In the genomic region with DNA sequence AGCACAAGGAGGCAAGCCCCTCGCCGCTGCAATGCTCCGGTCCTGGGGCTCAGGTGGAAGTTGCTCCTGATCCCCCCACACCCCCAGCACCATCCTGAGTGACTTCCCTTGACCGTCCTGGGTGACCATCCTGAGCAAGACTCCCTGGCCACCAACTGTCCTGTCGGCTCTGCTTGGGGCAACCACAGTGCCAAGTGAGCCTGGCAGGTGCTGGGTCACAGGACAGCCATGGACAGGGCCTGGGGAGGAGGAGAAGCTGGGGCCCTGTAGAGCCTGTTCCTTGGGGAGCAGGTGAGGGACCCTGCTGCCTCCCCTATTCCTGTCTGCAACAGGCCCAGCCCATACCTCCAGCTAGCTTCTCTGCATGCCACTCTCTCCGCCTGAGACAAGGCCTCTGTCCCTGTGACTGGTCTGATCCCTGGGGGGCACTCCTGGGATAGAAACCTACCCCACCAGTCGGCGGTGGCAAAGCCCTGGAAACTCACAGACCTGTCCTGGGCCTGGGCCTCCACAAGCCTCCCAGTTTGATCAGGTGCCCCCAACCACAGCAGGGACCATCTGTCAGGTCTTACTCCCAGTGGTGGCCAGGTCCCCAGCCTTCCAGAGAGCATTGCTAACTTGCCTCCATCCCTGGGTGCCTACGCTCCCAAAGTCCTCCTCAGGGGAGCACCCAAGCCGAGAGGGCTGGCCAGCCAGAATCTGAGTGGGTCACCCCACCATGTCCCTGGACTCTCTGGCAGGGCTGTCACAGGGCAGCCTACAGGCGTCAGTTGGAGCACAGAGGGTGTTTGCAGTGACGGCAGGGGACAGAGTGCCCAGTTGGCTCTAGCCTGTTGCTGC, we compare ENCODE assay signal across 8 cellular contexts.
A peak's percentile ranks its signal among the peaks of the same experiment; 100 is the strongest.
DNase-seq lines count a peak whose midpoint lies in the region; ATAC-seq and TF ChIP-seq lines count a peak whose summit lies in the region.

No MANE protein-coding gene starts in this region.

- H3K4me1 ChIP-seq in body of pancreas: peaks cover 88% of the 10 kb centered on the region
- H3K4me1 ChIP-seq in spleen: peaks cover 34 to 96% (median 89%) of the 10 kb centered on the region in 6 donors

- no peaks in the 10 kb centered on the region for H3K27me3 ChIP-seq in body of pancreas
- H3K27me3 ChIP-seq in kidney epithelial cell (ENCODE audit: control insufficient read depth, insufficient read depth, low read length): no peaks in the 10 kb centered on the region
- H3K27me3 ChIP-seq in spleen (replicated peaks in 1 of 7): no peaks in the 10 kb centered on the region

- TF ChIP-seq CTCF in LNCaP clone FGC (IDR thresholded peaks at IDR 0.05; ENCODE audit: control insufficient read depth, extremely low read depth, insufficient read depth) (no peak), body of pancreas (IDR thresholded peaks at IDR 0.05) (no peak), kidney epithelial cell (IDR thresholded peaks at IDR 0.05; ENCODE audit: insufficient read depth, low read length, poor library complexity, severe bottlenecking) (no peak), spleen (IDR thresholded peaks at IDR 0.05 in 8 of 11, conservative IDR thresholded peaks at IDR 0.05 in 3 of 11) (no peak)

- ATAC-seq in body of pancreas (peak; percentile 60), GM21360 (IDR thresholded peaks at IDR 0.05; ENCODE audit: unreplicated experiment) (no peak), HG03565 (IDR thresholded peaks at IDR 0.05; ENCODE audit: unreplicated experiment) (no peak), HG02938 (IDR thresholded peaks at IDR 0.05; ENCODE audit: unreplicated experiment) (no peak)

- TF ChIP-seq POLR2A in body of pancreas (IDR thresholded peaks at IDR 0.05) (peak; percentile 69 to 90 (median 83)), spleen (IDR thresholded peaks at IDR 0.05) (no peak)

- H3K4me3 ChIP-seq in LNCaP clone FGC (ENCODE audit: low read depth, low read length) (peak overlapping the region; percentile 73), body of pancreas (peak overlapping the region in 1 of 2 donors; percentile 19), kidney epithelial cell (ENCODE audit: low read depth, low read length) (peak overlapping the region; percentile 43), spleen (peak overlapping the region; percentile 35 to 81 (median 47))

- H3K36me3 ChIP-seq in body of pancreas (replicated peaks in 1 of 2; ENCODE audit: insufficient read depth in 1 of 2, low read depth in 2 of 2) (no peaks in the 10 kb centered on the region), kidney epithelial cell (ENCODE audit: control insufficient read depth, insufficient read depth, low read length) (no peaks in the 10 kb centered on the region), spleen (no peaks in the 10 kb centered on the region)

- 0 to 16% methylated on average over 2 to 12 of the region's 12 CpGs for WGBS in body of pancreas, 2 donors
- WGBS in spleen, 5 donors: 61 to 76% (median 72%) methylated on average over 7 to 12 of the region's 12 CpGs

- intact Hi-C loops in body of pancreas (cut with DNase I) (no loop called here), spleen (cut with DNase I; ENCODE audit: low total_unique reads) (no loop called here)

- H3K9me3 ChIP-seq in body of pancreas: no peaks in the 10 kb centered on the region
- H3K9me3 ChIP-seq in spleen: no peaks in the 10 kb centered on the region

- H3K27ac ChIP-seq in body of pancreas (peak overlapping the region; percentile 94 to 100 (median 97)), spleen (peak overlapping the region; percentile 88 to 99 (median 92))

- DNase-seq in LNCaP clone FGC (ENCODE audit: low read depth): no peak
- peak; percentile 69 to 82 (median 80) for DNase-seq in body of pancreas
- no peak for DNase-seq in kidney epithelial cell (ENCODE audit: low read depth)
- peak; percentile 80 for DNase-seq in spleen
- no peak for DNase-seq in NCI-H146 (lab: John Stamatoyannopoulos, UW)

Comparison
In these comparisons a context has a peak if more than half of its experiments do, and no peak if none do; other contexts are left out.
1. DNase-seq: peak in body of pancreas (4 of 4) and spleen (single experiment); none in LNCaP clone FGC (single experiment), kidney epithelial cell (single experiment) and NCI-H146 (single experiment).
2. POLR2A ChIP-seq: peak in body of pancreas (3 of 3); none in spleen (0 of 3).